ENCODE assay signal across 12 cellular contexts in the genomic region with DNA sequence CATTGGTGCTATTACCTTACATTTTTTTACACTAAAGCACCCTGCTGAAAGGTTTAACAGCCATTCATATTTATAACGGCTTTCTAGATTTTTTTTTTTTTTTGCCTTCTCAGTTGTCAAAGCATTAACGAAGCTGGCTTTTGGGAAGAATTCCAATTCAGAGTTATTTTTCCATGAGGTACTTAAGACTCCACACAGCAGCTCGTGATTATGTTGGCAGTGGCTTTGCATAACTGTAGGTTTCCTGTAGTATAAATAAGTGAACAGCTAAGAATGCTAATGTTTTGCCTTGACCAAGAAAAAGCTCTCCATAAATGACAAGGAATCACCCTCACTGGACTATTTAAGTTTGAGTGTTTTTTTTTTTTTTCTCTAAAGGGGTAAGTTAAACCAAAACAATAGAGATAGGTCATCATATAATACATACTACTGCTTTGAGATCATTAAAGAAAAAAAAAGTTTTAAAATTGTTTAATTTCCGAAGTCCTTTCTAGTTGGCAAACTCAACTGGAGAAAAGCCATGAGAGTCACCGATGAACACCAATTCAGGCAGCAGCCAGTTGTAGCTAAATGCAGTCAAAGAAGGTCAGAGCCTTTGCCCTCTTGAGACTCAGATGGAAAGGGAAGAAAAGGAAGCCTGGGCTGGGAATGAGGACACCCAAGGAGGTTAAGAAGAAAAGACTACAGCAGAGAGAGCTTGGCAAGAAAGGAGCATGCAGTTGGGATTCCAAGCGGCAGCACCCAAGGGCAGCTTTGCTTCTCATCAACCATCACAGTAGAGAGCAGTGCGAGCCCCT.
DNase-seq lines count a peak whose midpoint lies in the region; ATAC-seq, FAIRE-seq and TF ChIP-seq lines count a peak whose summit lies in the region.
"Had no signal": no experiment of that assay in that cellular context is flagged by ENCODE, and none has a peak within 500 bp of the region (broad histone marks: within the 10 kb centered on the region; RNA-seq: fewer than 3 reads in every experiment).

No MANE protein-coding gene starts in this region.

- no peak overlapping the region for H2BK15ac ChIP-seq in neuronal stem cell (ENCODE audit: low read length)

- no peak overlapping the region for H2AK5ac ChIP-seq in neuronal stem cell (ENCODE audit: low read depth, low read length)

- no CpG with 5 or more reads among the region's 7 CpGs for WGBS in neuronal stem cell (ENCODE audit: extremely low coverage in 2 of 2, insufficient read length in 2 of 2, insufficient replicate concordance in 1 of 2), 2 donors

- no peak overlapping the region for H3K23ac ChIP-seq in neuronal stem cell (ENCODE audit: low read depth, low read length, poor library complexity)

- intact Hi-C loops in kidney (cut with DNase I), result no loop called here

- no peak overlapping the region for H3K4ac ChIP-seq in neuronal stem cell (ENCODE audit: low read length)

- DNase-seq in AG08396 (ENCODE audit: low spot score) (peak; percentile 64), NCI-H1092 (lab: John Stamatoyannopoulos, UW) (peak; percentile 35), fibroblast of mammary gland (ENCODE audit: low read depth) (peak; percentile 38), neuronal stem cell (ENCODE audit: low spot score) (peak; percentile 12), Peyer's patch (no peak), iPS-NIHi7 (ENCODE audit: extremely low spot score) (no peak), kidney (no peak)
- DNase-seq: activated CD4-positive, alpha-beta T cell treated with anti-CD3 and anti-CD28 coated beads, Interleukin-2, amount 50 U/mL, for 4 hours; effector CD4-positive, alpha-beta T cell; NCI-H524 had no signal

- FAIRE-seq in kidney (lab: Jason Lieb, UNC), result no peak

- no peak overlapping the region for H2BK5ac ChIP-seq in neuronal stem cell (ENCODE audit: low read length)

- no peak overlapping the region for H3K18ac ChIP-seq in neuronal stem cell (ENCODE audit: low read length)

- no peak overlapping the region for H3K14ac ChIP-seq in neuronal stem cell (ENCODE audit: low read length)

- H3K4me2 ChIP-seq in neuronal stem cell (ENCODE audit: insufficient read depth, low read length, poor library complexity, severe bottlenecking), result no peak overlapping the region

- peak overlapping the region; percentile 12 for H2AFZ ChIP-seq in neuronal stem cell (ENCODE audit: low read length)

- H3K27ac ChIP-seq in neuronal stem cell (replicated peaks; ENCODE audit: low read length) (peak overlapping the region; percentile 18), Peyer's patch (peak overlapping the region in 2 of 4 donors; percentile 7 to 14), kidney (ENCODE audit: low read depth in 2 of 2, low read length in 2 of 2) (peak overlapping the region in 1 of 2 donors; percentile 50)

- no peak overlapping the region for H3K4me3 ChIP-seq in fibroblast of mammary gland (ENCODE audit: control insufficient read depth, low read depth, low read length)
- no peak overlapping the region for H3K4me3 ChIP-seq in neuronal stem cell (ENCODE audit: low read length in 2 of 2)
- H3K4me3 ChIP-seq in Peyer's patch, result no peak overlapping the region
- no peak overlapping the region for H3K4me3 ChIP-seq in kidney (ENCODE audit: low read length in 2 of 2)

- H3K36me3 ChIP-seq in neuronal stem cell (replicated peaks in 1 of 2; ENCODE audit: control insufficient read depth in 2 of 2, insufficient read depth in 2 of 2, low read length in 2 of 2) (no peaks in the 10 kb centered on the region), Peyer's patch (no peaks in the 10 kb centered on the region), kidney (ENCODE audit: control insufficient read depth in 1 of 2, insufficient read depth in 2 of 2, low read length in 2 of 2) (no peaks in the 10 kb centered on the region)

- H3K79me1 ChIP-seq in neuronal stem cell (ENCODE audit: low read depth, low read length), result no peaks in the 10 kb centered on the region

- H3K9me3 ChIP-seq in neuronal stem cell (replicated peaks in 1 of 2; ENCODE audit: control insufficient read depth in 2 of 2, insufficient read depth in 1 of 2, low read depth in 1 of 2, low read length in 2 of 2) (peaks cover 1 to 12% of the 10 kb centered on the region in 2 donors), Peyer's patch (no peaks in the 10 kb centered on the region), kidney (ENCODE audit: control insufficient read depth in 1 of 2, low read length in 2 of 2) (no peaks in the 10 kb centered on the region)

- ATAC-seq in HG03025 (IDR thresholded peaks at IDR 0.05; ENCODE audit: low FRiP score, unreplicated experiment), result no peak
- ATAC-seq: HCT116 had no signal

- H3K27me3 ChIP-seq in neuronal stem cell (ENCODE audit: control insufficient read depth in 3 of 3, insufficient read depth in 3 of 3, low read depth in 1 of 3, low read length in 3 of 3), result no peaks in the 10 kb centered on the region
- no peaks in the 10 kb centered on the region for H3K27me3 ChIP-seq in Peyer's patch

- peaks cover 8 to 32% of the 10 kb centered on the region in 2 donors for H3K4me1 ChIP-seq in neuronal stem cell (ENCODE audit: control insufficient read depth in 2 of 2, insufficient read depth in 1 of 2, low read depth in 1 of 2, low read length in 2 of 2)
- peaks cover 0 to 5% (median 0%) of the 10 kb centered on the region in 4 donors for H3K4me1 ChIP-seq in Peyer's patch
- peaks cover 0 to 6% of the 10 kb centered on the region in 2 donors for H3K4me1 ChIP-seq in kidney (ENCODE audit: control insufficient read depth in 1 of 2, insufficient read depth in 1 of 2, low read depth in 1 of 2, low read length in 2 of 2)

- TF ChIP-seq CTCF in fibroblast of mammary gland (conservative IDR thresholded peaks at IDR 0.05; ENCODE audit: control insufficient read depth, insufficient read depth, low read depth, low read length) (no peak), Peyer's patch (IDR thresholded peaks at IDR 0.05) (no peak), kidney (IDR thresholded peaks at IDR 0.05; ENCODE audit: borderline replicate concordance, extremely low read depth, insufficient read depth) (no peak)

- H4K8ac ChIP-seq in neuronal stem cell (ENCODE audit: low read depth, low read length), result no peak overlapping the region

- no peak overlapping the region for H4K91ac ChIP-seq in neuronal stem cell (ENCODE audit: low read depth, low read length, poor library complexity)

- H2BK120ac ChIP-seq in neuronal stem cell (ENCODE audit: low read depth, low read length), result no peak overlapping the region

- no peak for TF ChIP-seq POLR2A in Peyer's patch (IDR thresholded peaks at IDR 0.05)

- H3K9ac ChIP-seq in neuronal stem cell (ENCODE audit: low read depth, low read length, poor library complexity), result no peak overlapping the region
- no peak overlapping the region for H3K9ac ChIP-seq in kidney (ENCODE audit: low read length in 2 of 2)

- H2BK12ac ChIP-seq in neuronal stem cell (ENCODE audit: low read length), result no peak overlapping the region

Comparison
In these comparisons a context has a peak if more than half of its experiments do, and no peak if none do; other contexts are left out.
1. DNase-seq: peak in AG08396 (single experiment), NCI-H1092 (single experiment), fibroblast of mammary gland (single experiment) and neuronal stem cell (single experiment); none in Peyer's patch (0 of 3), iPS-NIHi7 (single experiment) and kidney (single experiment).